ENCODE assay signal across 8 cellular contexts in the genomic region with DNA sequence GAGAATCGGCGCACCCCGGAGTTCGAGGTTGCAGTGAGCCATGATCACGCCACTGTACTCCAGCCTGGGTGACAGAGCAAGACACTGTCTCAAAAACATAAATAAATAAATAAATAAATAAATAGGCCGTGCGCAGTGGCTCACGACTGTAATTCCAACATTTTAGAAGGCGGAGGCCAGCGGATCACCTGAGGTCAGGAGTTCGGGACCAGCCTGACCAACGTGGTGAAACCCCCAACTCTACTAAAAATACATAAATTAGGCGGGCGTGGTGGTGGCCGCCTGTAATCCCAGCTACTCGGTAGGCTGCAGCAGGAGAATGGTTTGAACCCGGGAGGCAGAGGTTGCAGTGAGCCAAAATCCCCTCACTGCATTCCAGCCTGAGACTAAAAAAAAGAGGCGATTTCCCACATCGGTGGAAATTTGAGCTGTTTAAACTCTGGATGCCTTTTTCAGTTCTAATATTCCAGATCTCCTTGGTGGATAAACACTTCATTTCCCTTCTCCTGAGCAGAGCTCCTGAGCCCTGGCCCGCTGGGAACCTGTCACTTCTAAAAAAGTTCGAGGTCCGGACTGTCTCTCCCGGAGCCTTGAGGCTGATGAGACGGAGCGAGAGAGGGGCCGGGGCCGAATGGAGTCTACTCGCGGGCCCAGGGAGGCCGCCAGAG. TPM values are rescaled to one million over a fixed set of nuclear protein-coding genes. Genes with fewer than 3 reads are reported as not detected.
DNase-seq lines count a peak whose midpoint lies in the region; ATAC-seq, FAIRE-seq and TF ChIP-seq lines count a peak whose summit lies in the region.

No MANE protein-coding gene starts in this region.

- H3K9ac ChIP-seq in keratinocyte (ENCODE audit: control insufficient read depth, extremely low read depth, insufficient read depth, low read length) = peak overlapping the region; percentile 87

- 39% methylated on average over 30 of the region's 30 CpGs for WGBS in thymus

- no peak for DNase-seq in activated CD8-positive, alpha-beta memory T cell treated with anti-CD3 and anti-CD28 coated beads, Interleukin-2, amount 10 ng/mL, durations not matched to agents 7 days and 5 days
- no peak for DNase-seq in activated CD8-positive, alpha-beta memory T cell treated with anti-CD3 and anti-CD28 coated beads for 24 hours
- DNase-seq in keratinocyte (ENCODE audit: low read depth, low spot score) = no peak
- no peak for DNase-seq in cerebellar cortex (ENCODE audit: low spot score)
- no peak for DNase-seq in sciatic nerve (ENCODE audit: low spot score)

- H3K79me2 ChIP-seq in keratinocyte (ENCODE audit: control insufficient read depth, insufficient read depth, low read length) = peaks cover 11% of the 10 kb centered on the region

- H3K4me1 Mint-ChIP-seq in activated CD8-positive, alpha-beta memory T cell treated with anti-CD3 and anti-CD28 coated beads, Interleukin-2, amount 10 ng/mL, durations not matched to agents 7 days and 5 days = peaks cover 35% of the 10 kb centered on the region
- H3K4me1 Mint-ChIP-seq in activated T-helper 17 cell treated with anti-CD3 and anti-CD28 coated beads, Interleukin-2, amount 50 U/mL, for 72 hours = peaks cover 15% of the 10 kb centered on the region

- dilution Hi-C loops in keratinocyte (cut with MboI; ENCODE audit: extremely low pct_ligation_motif_present, low sequenced_read_pairs) = no loop called here

- H3K27me3 Mint-ChIP-seq in activated CD8-positive, alpha-beta memory T cell treated with anti-CD3 and anti-CD28 coated beads, Interleukin-2, amount 10 ng/mL, durations not matched to agents 7 days and 5 days = no peaks in the 10 kb centered on the region
- no peaks in the 10 kb centered on the region for H3K27me3 Mint-ChIP-seq in activated T-helper 17 cell treated with anti-CD3 and anti-CD28 coated beads, Interleukin-2, amount 50 U/mL, for 72 hours

- H3K4me3 Mint-ChIP-seq in activated CD8-positive, alpha-beta memory T cell treated with anti-CD3 and anti-CD28 coated beads, Interleukin-2, amount 10 ng/mL, durations not matched to agents 7 days and 5 days = peak overlapping the region; percentile 84
- peak overlapping the region; percentile 98 for H3K4me3 Mint-ChIP-seq in activated T-helper 17 cell treated with anti-CD3 and anti-CD28 coated beads, Interleukin-2, amount 50 U/mL, for 72 hours

- H3K36me3 ChIP-seq in keratinocyte (ENCODE audit: control insufficient read depth in 2 of 2, extremely low read depth in 1 of 2, insufficient read depth in 2 of 2, low read length in 2 of 2) (peaks cover 12 to 13% of the 10 kb centered on the region in 2 experiments), thymus (ENCODE audit: control insufficient read depth, insufficient read depth) (no peaks in the 10 kb centered on the region)

- ATAC-seq in activated CD8-positive, alpha-beta memory T cell treated with anti-CD3 and anti-CD28 coated beads, Interleukin-2, amount 10 ng/mL, durations not matched to agents 7 days and 5 days = no peak
- ATAC-seq in activated T-helper 17 cell treated with anti-CD3 and anti-CD28 coated beads, Interleukin-2, amount 50 U/mL, for 72 hours (replicated peaks) = no peak
- ATAC-seq in HG02759 (IDR thresholded peaks at IDR 0.05; ENCODE audit: unreplicated experiment) (no peak), sciatic nerve (no peak)

- CTCF ChIA-PET in activated CD8-positive, alpha-beta memory T cell treated with anti-CD3 and anti-CD28 coated beads, Interleukin-2, amount 10 ng/mL, durations not matched to agents 7 days and 5 days (lab: Charles Lee) = interaction anchor here (0.7 to 16.5 kb wide), 33 partner anchors 9 to 554 kb away, joined by 3 to 271 read pairs (median 4); partner anchors contain the start of genes C10orf95, CUEDC2, ELOVL3 and FBXL15

- H3K9me3 Mint-ChIP-seq in activated CD8-positive, alpha-beta memory T cell treated with anti-CD3 and anti-CD28 coated beads, Interleukin-2, amount 10 ng/mL, durations not matched to agents 7 days and 5 days (ENCODE audit: low read depth) = no peaks in the 10 kb centered on the region
- no peaks in the 10 kb centered on the region for H3K9me3 Mint-ChIP-seq in activated T-helper 17 cell treated with anti-CD3 and anti-CD28 coated beads, Interleukin-2, amount 50 U/mL, for 72 hours

- peak overlapping the region; percentile 69 for H3K4me2 ChIP-seq in keratinocyte (ENCODE audit: control insufficient read depth, extremely low read depth, insufficient read depth, low read depth, low read length)

- H3K27me3 ChIP-seq in keratinocyte (ENCODE audit: control insufficient read depth, extremely low read depth, insufficient read depth, low read length) = no peaks in the 10 kb centered on the region
- H3K27me3 ChIP-seq in thymus (ENCODE audit: control insufficient read depth, insufficient read depth) = peaks cover 3% of the 10 kb centered on the region

- H3K27ac ChIP-seq in keratinocyte (ENCODE audit: control insufficient read depth, insufficient read depth, low read length) = peak overlapping the region; percentile 83
- H3K27ac ChIP-seq in thymus (ENCODE audit: low read depth) = peak overlapping the region; percentile 98

- H3K4me3 ChIP-seq in keratinocyte (ENCODE audit: control insufficient read depth in 2 of 3, extremely low read depth in 1 of 3, insufficient read depth in 2 of 3, low read depth in 1 of 3, low read length in 3 of 3) (peak overlapping the region; percentile 64 to 80 (median 71)), thymus (ENCODE audit: low read length) (peak overlapping the region; percentile 84)

- H3K4me1 ChIP-seq in keratinocyte (ENCODE audit: control insufficient read depth, extremely low read depth, insufficient read depth, low read length) = peaks cover 16% of the 10 kb centered on the region
- H3K4me1 ChIP-seq in thymus (ENCODE audit: control insufficient read depth, insufficient read depth, low read length) = peaks cover 10% of the 10 kb centered on the region

- TF ChIP-seq CTCF in keratinocyte (optimal IDR thresholded peaks at IDR 0.05 in 1 of 3, IDR thresholded peaks at IDR 0.05 in 1 of 3, conservative IDR thresholded peaks at IDR 0.05 in 1 of 3; ENCODE audit: extremely low read depth in 1 of 3, insufficient read depth in 2 of 3, low read length in 3 of 3) = peak in 2 of 3 experiments; percentile 78 to 98

- H3K27ac Mint-ChIP-seq in activated CD8-positive, alpha-beta memory T cell treated with anti-CD3 and anti-CD28 coated beads, Interleukin-2, amount 10 ng/mL, durations not matched to agents 7 days and 5 days = peak overlapping the region; percentile 90
- H3K27ac Mint-ChIP-seq in activated T-helper 17 cell treated with anti-CD3 and anti-CD28 coated beads, Interleukin-2, amount 50 U/mL, for 72 hours = peak overlapping the region; percentile 96

- H4K20me1 ChIP-seq in keratinocyte (ENCODE audit: control insufficient read depth, extremely low read depth, insufficient read depth, low read length) = no peaks in the 10 kb centered on the region

- peaks cover 20% of the 10 kb centered on the region for H3K36me3 Mint-ChIP-seq in activated CD8-positive, alpha-beta memory T cell treated with anti-CD3 and anti-CD28 coated beads, Interleukin-2, amount 10 ng/mL, durations not matched to agents 7 days and 5 days
- H3K36me3 Mint-ChIP-seq in activated T-helper 17 cell treated with anti-CD3 and anti-CD28 coated beads, Interleukin-2, amount 50 U/mL, for 72 hours (ENCODE audit: low read depth) = peaks cover 45% of the 10 kb centered on the region

- H3K9me3 ChIP-seq in keratinocyte (ENCODE audit: control insufficient read depth, low read depth, low read length) (no peaks in the 10 kb centered on the region), thymus (ENCODE audit: control insufficient read depth) (no peaks in the 10 kb centered on the region)

- H3K9me1 ChIP-seq in keratinocyte (ENCODE audit: control insufficient read depth, extremely low read depth, insufficient read depth, low read length) = no peaks in the 10 kb centered on the region

- intact Hi-C loops in sciatic nerve (cut with DNase I) = loop anchor here (10.0 kb wide), 1 partner anchor 81 kb away; no protein-coding TSS in a partner anchor

- no peak for FAIRE-seq in keratinocyte (lab: Jason Lieb, UNC)

- peak overlapping the region; percentile 67 for H2AFZ ChIP-seq in keratinocyte (ENCODE audit: control insufficient read depth, low read length)

RNA-seq across cellular contexts. Expression of gene NFKB2, which starts 2.0 kb away (rescaled TPM):
- 100 to 1,000 TPM in 1 of 2 experiments, 10 to 100 TPM in 1; 78.1 to 199 TPM for total RNA-seq in activated CD8-positive, alpha-beta memory T cell treated with anti-CD3 and anti-CD28 coated beads, Interleukin-2, amount 10 ng/mL, durations not matched to agents 7 days and 5 days
- total RNA-seq in activated T-helper 17 cell treated with anti-CD3 and anti-CD28 coated beads, Interleukin-2, amount 50 U/mL, for 72 hours = 100 to 1,000 TPM; 192 to 372 TPM
- 14.8 to 16.8 TPM (median 15.8 TPM) in 3 replicates for polyA plus RNA-seq in keratinocyte
- polyA plus RNA-seq in keratinocyte (2011; ENCODE audit: low read depth) = 47.7 TPM
- polyA plus RNA-seq in keratinocyte (2011; cell fraction: cytosol; rRNA removed) = 9.6 and 15.3 TPM in 2 replicates
- 47.4 and 48.2 TPM in 2 replicates for polyA plus RNA-seq in keratinocyte (2011; cell fraction: nucleus; rRNA removed)
- polyA plus RNA-seq in keratinocyte (2012; ENCODE audit: low replicate concordance) = 21.2 and 23.3 TPM in 2 replicates
- polyA minus RNA-seq in keratinocyte = 11.1 to 25.1 TPM (median 12.4 TPM) in 3 replicates
- polyA minus RNA-seq in keratinocyte (2011; cell fraction: cytosol; rRNA and poly(A)+ RNA removed) = 12.9 TPM
- polyA minus RNA-seq in keratinocyte (2011; cell fraction: nucleus; rRNA and poly(A)+ RNA removed) = 22.6 and 23.0 TPM in 2 replicates
- polyA plus RNA-seq in thymus = 37.8 TPM
- 64.1 TPM for total RNA-seq in sciatic nerve

RNA-seq across cellular contexts. Expression of gene PSD, which starts 25.0 kb away (rescaled TPM):
- total RNA-seq in activated CD8-positive, alpha-beta memory T cell treated with anti-CD3 and anti-CD28 coated beads, Interleukin-2, amount 10 ng/mL, durations not matched to agents 7 days and 5 days = 1 to 10 TPM; 2.8 to 2.9 TPM
- total RNA-seq in activated T-helper 17 cell treated with anti-CD3 and anti-CD28 coated beads, Interleukin-2, amount 50 U/mL, for 72 hours = 1 to 10 TPM; 3.0 to 8.0 TPM
- polyA plus RNA-seq in keratinocyte (0.10 to 0.81 TPM (median 0.11 TPM) in 3 replicates), thymus (3.8 TPM)
- polyA plus RNA-seq in keratinocyte (2011; ENCODE audit: low read depth) = 0.46 TPM
- 0.11 and 0.19 TPM in 2 replicates for polyA plus RNA-seq in keratinocyte (2011; cell fraction: cytosol; rRNA removed)
- 0.56 and 0.69 TPM in 2 replicates for polyA plus RNA-seq in keratinocyte (2011; cell fraction: nucleus; rRNA removed)
- polyA plus RNA-seq in keratinocyte (2012; ENCODE audit: low replicate concordance) = 0.71 and 1.0 TPM in 2 replicates
- polyA minus RNA-seq in keratinocyte = 0.07 TPM in 1 of 3 replicates, not detected in the others
- polyA minus RNA-seq in keratinocyte (2011; cell fraction: cytosol; rRNA and poly(A)+ RNA removed) = not detected
- 0.42 and 0.54 TPM in 2 replicates for polyA minus RNA-seq in keratinocyte (2011; cell fraction: nucleus; rRNA and poly(A)+ RNA removed)
- total RNA-seq in sciatic nerve = 1.9 TPM

RNA-seq across cellular contexts. Expression of gene FBXL15, which starts 27.1 kb away (rescaled TPM):
- total RNA-seq in activated CD8-positive, alpha-beta memory T cell treated with anti-CD3 and anti-CD28 coated beads, Interleukin-2, amount 10 ng/mL, durations not matched to agents 7 days and 5 days = 10 to 100 TPM; 13.5 to 15.2 TPM
- total RNA-seq in activated T-helper 17 cell treated with anti-CD3 and anti-CD28 coated beads, Interleukin-2, amount 50 U/mL, for 72 hours = 10 to 100 TPM; 12.6 to 15.4 TPM
- polyA plus RNA-seq in keratinocyte (3.1 to 4.9 TPM (median 3.5 TPM) in 3 replicates), thymus (12.0 TPM)
- 1.6 TPM for polyA plus RNA-seq in keratinocyte (2011; ENCODE audit: low read depth)
- polyA plus RNA-seq in keratinocyte (2011; cell fraction: cytosol; rRNA removed) = 1.5 and 7.8 TPM in 2 replicates
- polyA plus RNA-seq in keratinocyte (2011; cell fraction: nucleus; rRNA removed) = 4.3 and 7.1 TPM in 2 replicates
- 4.7 and 5.6 TPM in 2 replicates for polyA plus RNA-seq in keratinocyte (2012; ENCODE audit: low replicate concordance)
- 0.33 to 0.74 TPM (median 0.66 TPM) in 3 replicates for polyA minus RNA-seq in keratinocyte
- polyA minus RNA-seq in keratinocyte (2011; cell fraction: cytosol; rRNA and poly(A)+ RNA removed) = 8.4 TPM
- 2.8 and 3.0 TPM in 2 replicates for polyA minus RNA-seq in keratinocyte (2011; cell fraction: nucleus; rRNA and poly(A)+ RNA removed)
- 11.1 TPM for total RNA-seq in sciatic nerve

RNA-seq across cellular contexts. Expression of gene CUEDC2, which starts 38.8 kb away (rescaled TPM):
- total RNA-seq in activated CD8-positive, alpha-beta memory T cell treated with anti-CD3 and anti-CD28 coated beads, Interleukin-2, amount 10 ng/mL, durations not matched to agents 7 days and 5 days = 10 to 100 TPM; 73.5 to 78.2 TPM
- total RNA-seq in activated T-helper 17 cell treated with anti-CD3 and anti-CD28 coated beads, Interleukin-2, amount 50 U/mL, for 72 hours = 10 to 100 TPM; 53.3 to 58.5 TPM
- polyA plus RNA-seq in keratinocyte = 35.8 to 77.3 TPM (median 46.6 TPM) in 3 replicates
- polyA plus RNA-seq in keratinocyte (2011; ENCODE audit: low read depth) = 12.7 TPM
- polyA plus RNA-seq in keratinocyte (2011; cell fraction: cytosol; rRNA removed) = 43.1 and 74.9 TPM in 2 replicates
- 57.2 and 68.1 TPM in 2 replicates for polyA plus RNA-seq in keratinocyte (2011; cell fraction: nucleus; rRNA removed)
- 30.2 and 63.8 TPM in 2 replicates for polyA plus RNA-seq in keratinocyte (2012; ENCODE audit: low replicate concordance)
- polyA minus RNA-seq in keratinocyte = 30.5 to 34.5 TPM (median 33.6 TPM) in 3 replicates
- 55.1 TPM for polyA minus RNA-seq in keratinocyte (2011; cell fraction: cytosol; rRNA and poly(A)+ RNA removed)
- 10.6 and 15.3 TPM in 2 replicates for polyA minus RNA-seq in keratinocyte (2011; cell fraction: nucleus; rRNA and poly(A)+ RNA removed)
- 52.4 TPM for polyA plus RNA-seq in thymus
- total RNA-seq in sciatic nerve = 101 TPM

RNA-seq across cellular contexts. Expression of gene C10orf95, which starts 57.8 kb away (rescaled TPM):
- under 1 TPM in 1 of 2 experiments, not detected in 1; 0.35 TPM for total RNA-seq in activated CD8-positive, alpha-beta memory T cell treated with anti-CD3 and anti-CD28 coated beads, Interleukin-2, amount 10 ng/mL, durations not matched to agents 7 days and 5 days
- total RNA-seq in activated T-helper 17 cell treated with anti-CD3 and anti-CD28 coated beads, Interleukin-2, amount 50 U/mL, for 72 hours = under 1 TPM; 0.29 to 0.39 TPM
- polyA plus RNA-seq in keratinocyte = 0.60 to 0.81 TPM (median 0.63 TPM) in 3 replicates
- polyA plus RNA-seq in keratinocyte (2011; ENCODE audit: low read depth) = 0.24 TPM
- 0.43 and 0.78 TPM in 2 replicates for polyA plus RNA-seq in keratinocyte (2011; cell fraction: cytosol; rRNA removed)
- polyA plus RNA-seq in keratinocyte (2011; cell fraction: nucleus; rRNA removed) = 0.27 and 0.52 TPM in 2 replicates
- polyA plus RNA-seq in keratinocyte (2012; ENCODE audit: low replicate concordance) = 0.83 and 2.1 TPM in 2 replicates
- polyA minus RNA-seq in keratinocyte = 0.26 to 0.99 TPM (median 0.43 TPM) in 3 replicates
- not detected for polyA minus RNA-seq in keratinocyte (2011; cell fraction: cytosol; rRNA and poly(A)+ RNA removed)
- 0.39 and 0.42 TPM in 2 replicates for polyA minus RNA-seq in keratinocyte (2011; cell fraction: nucleus; rRNA and poly(A)+ RNA removed)
- 0.46 TPM for polyA plus RNA-seq in thymus
- total RNA-seq in sciatic nerve = not detected
